ENCODE assay signal across 2 cellular contexts in genomic region chr1:116910379-116911165, GRCh38.
TF ChIP-seq lines count a peak whose summit lies in the region.

No MANE protein-coding gene starts in this region.

TF ChIP-seq in SK-N-SH, 30 proteins besides CTCF, POLR2A, EP300 and RAD21:
- TF ChIP-seq USF2 (IDR thresholded peaks at IDR 0.05; ENCODE audit: borderline replicate concordance, low read depth, low read length) (no peak), NRF1 (IDR thresholded peaks at IDR 0.05; ENCODE audit: low read depth, low read length) (no peak), GABPA (IDR thresholded peaks at IDR 0.05; ENCODE audit: low read depth) (peak; percentile 32; the same call in 1 of the 2 replicates)
TF ChIP-seq in SK-N-SH: peak in this region for 1.

TF ChIP-seq in GM12878, 131 proteins besides CTCF, POLR2A, EP300 and RAD21 (continues in another document):
- TF ChIP-seq SMAD5 (IDR thresholded peaks at IDR 0.05; ENCODE audit: low read depth) (no peak), KLF5 (IDR thresholded peaks at IDR 0.05; ENCODE audit: partially characterized antibody) (no peak), CBFB (IDR thresholded peaks at IDR 0.05; ENCODE audit: low read depth) (no peak), PRDM15 (CRISPR knock-in tag; IDR thresholded peaks at IDR 0.05) (no peak), ZNF207 (IDR thresholded peaks at IDR 0.05; ENCODE audit: borderline replicate concordance) (no peak), ESRRA (IDR thresholded peaks at IDR 0.05; ENCODE audit: low read length) (no peak), ZZZ3 (IDR thresholded peaks at IDR 0.05; ENCODE audit: control insufficient read depth, insufficient read length, low read depth) (no peak), IRF3 (IDR thresholded peaks at IDR 0.05) (no peak), HDGF (IDR thresholded peaks at IDR 0.05) (no peak), NFXL1 (IDR thresholded peaks at IDR 0.05; ENCODE audit: borderline replicate concordance) (no peak), IKZF1 (conservative IDR thresholded peaks at IDR 0.05) (no peak), RB1 (IDR thresholded peaks at IDR 0.05; ENCODE audit: borderline replicate concordance) (no peak), ELK1 (IDR thresholded peaks at IDR 0.05; ENCODE audit: low read depth, low read length) (no peak), SUZ12 (IDR thresholded peaks at IDR 0.05; ENCODE audit: unreplicated experiment) (peak; percentile 24), LARP7 (IDR thresholded peaks at IDR 0.05) (0 out of 2 replicates have a peak, but pooled peaks have one; percentile 13), SUPT20H (IDR thresholded peaks at IDR 0.05; ENCODE audit: borderline replicate concordance, control insufficient read depth, low read depth, low read length) (no peak), HDAC6 (IDR thresholded peaks at IDR 0.05; ENCODE audit: unreplicated experiment) (peak; percentile 2), FOXM1 (IDR thresholded peaks at IDR 0.05; ENCODE audit: low read depth, low read length) (no peak), RBBP5 (conservative IDR thresholded peaks at IDR 0.05) (no peak), RUNX3 (IDR thresholded peaks at IDR 0.05; ENCODE audit: low read length) (no peak), YBX1 (IDR thresholded peaks at IDR 0.05) (no peak), PKNOX1 (IDR thresholded peaks at IDR 0.05) (no peak), MEF2B (IDR thresholded peaks at IDR 0.05; ENCODE audit: partially characterized antibody, poor library complexity, severe bottlenecking) (no peak), NKRF (conservative IDR thresholded peaks at IDR 0.05) (no peak), MLLT1 (IDR thresholded peaks at IDR 0.05) (0 out of 2 replicates have a peak, but pooled peaks have one; percentile 19), BCL11A (IDR thresholded peaks at IDR 0.05; ENCODE audit: low read depth, low read length) (no peak), SMARCA5 (IDR thresholded peaks at IDR 0.05) (no peak), ETV6 (conservative IDR thresholded peaks at IDR 0.05 in 1 of 2, IDR thresholded peaks at IDR 0.05 in 1 of 2; ENCODE audit: borderline replicate concordance in 1 of 2, low read depth in 1 of 2) (no peak), ZNF384 (IDR thresholded peaks at IDR 0.05; ENCODE audit: borderline replicate concordance, low read depth, low read length) (no peak), KAT2A (conservative IDR thresholded peaks at IDR 0.05; ENCODE audit: control insufficient read depth, low read depth, low read length) (no peak), BMI1 (IDR thresholded peaks at IDR 0.05; ENCODE audit: borderline replicate concordance) (no peak), NFYA (IDR thresholded peaks at IDR 0.05; ENCODE audit: borderline replicate concordance, low read depth, low read length) (no peak), NBN (IDR thresholded peaks at IDR 0.05) (0 out of 2 replicates have a peak, but pooled peaks have one; percentile 21), ZBED1 (IDR thresholded peaks at IDR 0.05; ENCODE audit: borderline replicate concordance) (no peak), CEBPZ (IDR thresholded peaks at IDR 0.05; ENCODE audit: low read depth, low read length) (no peak), MXI1 (IDR thresholded peaks at IDR 0.05; ENCODE audit: low read depth, low read length) (no peak), HDAC2 (IDR thresholded peaks at IDR 0.05) (no peak), PBX3 (IDR thresholded peaks at IDR 0.05; ENCODE audit: insufficient replicate concordance, low read depth, low read length) (no peak), KDM1A (IDR thresholded peaks at IDR 0.05; ENCODE audit: borderline replicate concordance) (no peak), TARDBP (IDR thresholded peaks at IDR 0.05; ENCODE audit: borderline replicate concordance) (no peak), RAD51 (IDR thresholded peaks at IDR 0.05) (no peak), TCF7 (IDR thresholded peaks at IDR 0.05; ENCODE audit: borderline replicate concordance) (no peak), USF1 (IDR thresholded peaks at IDR 0.05; ENCODE audit: borderline replicate concordance, extremely low read length, insufficient read depth, low read depth, low read length) (no peak), SREBF1 (IDR thresholded peaks at IDR 0.05; ENCODE audit: low read length) (no peak)
